In the genomic region with DNA sequence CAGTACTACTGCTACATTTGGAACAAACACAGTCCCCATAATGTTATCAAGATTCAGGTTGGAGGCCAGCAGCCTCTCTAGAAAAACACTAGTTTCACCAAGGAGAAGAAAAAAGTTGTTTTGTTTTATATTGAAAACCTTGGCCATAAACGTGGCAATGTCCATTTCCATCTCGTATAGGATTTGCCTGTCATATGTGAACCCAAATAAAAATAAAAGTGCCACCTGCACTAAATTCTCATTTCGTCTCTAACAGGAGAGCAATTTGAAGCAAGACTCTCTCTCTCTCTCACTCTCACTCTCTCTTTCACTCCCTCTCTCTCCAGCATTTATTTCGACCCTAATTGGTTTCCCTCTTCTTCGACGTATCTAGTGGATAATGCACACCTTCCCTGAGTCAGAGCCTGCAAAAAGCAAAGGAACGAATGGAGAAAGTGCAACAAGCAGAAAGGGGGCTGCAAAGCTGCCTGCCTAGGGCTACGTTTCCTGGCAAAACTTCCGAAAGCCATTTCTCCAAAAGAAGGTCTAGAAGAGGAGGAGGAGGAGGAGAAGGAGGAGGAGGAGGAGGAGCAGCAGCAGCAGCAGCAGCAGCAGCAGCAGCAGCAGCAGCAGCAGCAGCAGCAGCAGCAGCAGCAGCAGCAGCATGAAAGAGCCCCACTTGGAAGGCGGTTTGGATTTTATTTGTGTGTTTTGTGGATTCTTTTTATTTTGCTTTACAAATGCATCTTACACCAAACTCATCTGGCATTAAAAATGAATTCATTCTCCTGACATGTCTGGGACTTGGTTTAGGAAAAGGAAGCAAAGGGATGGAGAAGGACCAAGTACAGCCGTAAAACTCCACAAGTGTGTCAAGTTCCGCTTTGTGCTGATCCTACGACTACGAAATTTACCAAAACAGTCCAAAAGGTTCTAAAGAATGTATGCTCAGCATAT, we compare ENCODE assay signal across 8 cellular contexts. TPM values are rescaled to one million over a fixed set of nuclear protein-coding genes. Genes with fewer than 3 reads are reported as not detected.
A peak's percentile ranks its signal among the peaks of the same experiment; 100 is the strongest.
DNase-seq lines count a peak whose midpoint lies in the region; ATAC-seq and TF ChIP-seq lines count a peak whose summit lies in the region.

No MANE protein-coding gene starts in this region.

- H3K9ac ChIP-seq in endodermal cell (ENCODE audit: extremely low read depth, low read length, poor library complexity, severe bottlenecking): no peak overlapping the region

- TSS peak; percentile 31 for BruUV-seq in Caco-2 (replicated peaks; lab: Mats Ljungman, UMichigan)

- POLR2A ChIA-PET in Caco-2 (lab: Charles Lee): no interaction called here

- H3K4me3 ChIP-seq in Caco-2 (ENCODE audit: low read depth, low read length): peak overlapping the region; percentile 13; the same call in 1 of the 2 replicates
- H3K4me3 ChIP-seq in endodermal cell (ENCODE audit: low read length): peak overlapping the region; percentile 79
- no peak overlapping the region for H3K4me3 ChIP-seq in effector memory CD4-positive, alpha-beta T cell (ENCODE audit: insufficient read depth, low read depth, low read length, poor library complexity, severe bottlenecking)

- peaks cover 25% of the 10 kb centered on the region for H3K4me1 ChIP-seq in Caco-2
- peaks cover 11% of the 10 kb centered on the region for H3K4me1 ChIP-seq in endodermal cell (ENCODE audit: control insufficient read depth, insufficient read depth, low read length)
- H3K4me1 ChIP-seq in effector memory CD4-positive, alpha-beta T cell (ENCODE audit: control insufficient read depth, insufficient read depth, low read length, poor library complexity, severe bottlenecking): peaks cover 3% of the 10 kb centered on the region

- H3K9me3 ChIP-seq in Caco-2 (no peaks in the 10 kb centered on the region), endodermal cell (ENCODE audit: control insufficient read depth, low read length) (no peaks in the 10 kb centered on the region)
- no peaks in the 10 kb centered on the region for H3K9me3 ChIP-seq in effector memory CD4-positive, alpha-beta T cell (ENCODE audit: control insufficient read depth, low read length)

- H3K4me1 Mint-ChIP-seq in Caco-2 (ENCODE audit: low read depth, unreplicated experiment): peaks cover 18% of the 10 kb centered on the region
- peaks cover 47% of the 10 kb centered on the region for H3K4me1 Mint-ChIP-seq in endodermal cell
- peaks cover 0 to 4% of the 10 kb centered on the region in 2 donors for H3K4me1 Mint-ChIP-seq in effector memory CD8-positive, alpha-beta T cell (ENCODE audit: low read depth in 2 of 2)

- CTCF ChIA-PET in Caco-2 (lab: Charles Lee): no interaction called here

- peak overlapping the region; percentile 54 for H3K27ac Mint-ChIP-seq in Caco-2 (ENCODE audit: unreplicated experiment)
- H3K27ac Mint-ChIP-seq in endodermal cell: peak overlapping the region; percentile 85
- H3K27ac Mint-ChIP-seq in effector memory CD8-positive, alpha-beta T cell: no peak overlapping the region

- WGBS in endodermal cell (ENCODE audit: insufficient coverage in 1 of 2, insufficient read length in 1 of 2), 2 experiments: 28 to 37% methylated on average over 6 to 13 of the region's 14 CpGs

- H3K9me3 Mint-ChIP-seq in Caco-2 (ENCODE audit: unreplicated experiment) (no peaks in the 10 kb centered on the region), endodermal cell (no peaks in the 10 kb centered on the region)
- no peaks in the 10 kb centered on the region for H3K9me3 Mint-ChIP-seq in effector memory CD8-positive, alpha-beta T cell

- peak overlapping the region; percentile 21 for H3K27ac ChIP-seq in endodermal cell (ENCODE audit: low read depth, low read length)
- no peak overlapping the region for H3K27ac ChIP-seq in effector memory CD4-positive, alpha-beta T cell (ENCODE audit: insufficient read depth, low read length, poor library complexity, severe bottlenecking)

- H3K27me3 ChIP-seq in Caco-2 (replicated peaks; ENCODE audit: control insufficient read depth, insufficient read depth, low read length): no peaks in the 10 kb centered on the region
- H3K27me3 ChIP-seq in endodermal cell (ENCODE audit: control insufficient read depth, insufficient read depth, low read length, poor library complexity, severe bottlenecking): no peaks in the 10 kb centered on the region
- peaks cover 27% of the 10 kb centered on the region for H3K27me3 ChIP-seq in effector memory CD4-positive, alpha-beta T cell (replicated peaks; ENCODE audit: control insufficient read depth, insufficient read depth, low read length, poor library complexity, severe bottlenecking)

- H3K36me3 Mint-ChIP-seq in Caco-2 (ENCODE audit: insufficient read depth, unreplicated experiment) (peaks cover 9% of the 10 kb centered on the region), endodermal cell (ENCODE audit: low read depth) (peaks cover 4% of the 10 kb centered on the region)
- H3K36me3 Mint-ChIP-seq in effector memory CD8-positive, alpha-beta T cell (ENCODE audit: insufficient read depth): peaks cover 3% of the 10 kb centered on the region

- no peak for ATAC-seq in HG03108 (IDR thresholded peaks at IDR 0.05; ENCODE audit: unreplicated experiment)
- no peak for ATAC-seq in effector memory CD8-positive, alpha-beta T cell (replicated peaks)

- H3K27me3 Mint-ChIP-seq in Caco-2 (ENCODE audit: insufficient read depth, unreplicated experiment) (no peaks in the 10 kb centered on the region), endodermal cell (ENCODE audit: insufficient read depth) (no peaks in the 10 kb centered on the region)
- H3K27me3 Mint-ChIP-seq in effector memory CD8-positive, alpha-beta T cell: peaks cover 36 to 39% of the 10 kb centered on the region in 2 donors

- intact Hi-C loops in Caco-2 (cut with micrococcal nuclease; ENCODE audit: unreplicated experiment): loop anchor here (10.0 kb wide), 1 partner anchor 171 kb away; no protein-coding TSS in a partner anchor

- TF ChIP-seq CTCF in Caco-2 (IDR thresholded peaks at IDR 0.05; ENCODE audit: insufficient read depth in 1 of 2, low read depth in 1 of 2, low read length in 1 of 2, severe bottlenecking in 1 of 2, unreplicated experiment in 1 of 2): no peak
- no peak for TF ChIP-seq CTCF in endodermal cell (conservative IDR thresholded peaks at IDR 0.05)

- DNase-seq in Caco-2 (no peak), NCI-H2227 (lab: John Stamatoyannopoulos, UW; ENCODE audit: unreplicated experiment) (peak; percentile 27), endodermal cell (peak; percentile 66), occipital lobe (lab: John Stamatoyannopoulos, UW) (peak; percentile 11)
- DNase-seq in effector memory CD4-positive, alpha-beta T cell: no peak
- DNase-seq in activated CD8-positive, alpha-beta memory T cell treated with anti-CD3 and anti-CD28 coated beads, Interleukin-2, amount 50 U/mL, for 48 hours: no peak
- DNase-seq in effector memory CD8-positive, alpha-beta T cell: no peak

- peak overlapping the region; percentile 78 for H3K4me3 Mint-ChIP-seq in Caco-2 (ENCODE audit: unreplicated experiment)
- H3K4me3 Mint-ChIP-seq in endodermal cell: peak overlapping the region; percentile 77
- H3K4me3 Mint-ChIP-seq in effector memory CD8-positive, alpha-beta T cell: peak overlapping the region in 1 of 2 donors; percentile 41

- H3K36me3 ChIP-seq in Caco-2 (ENCODE audit: control insufficient read depth, insufficient read depth, low read length) (no peaks in the 10 kb centered on the region), endodermal cell (ENCODE audit: control insufficient read depth, insufficient read depth, low read length) (no peaks in the 10 kb centered on the region)
- H3K36me3 ChIP-seq in effector memory CD4-positive, alpha-beta T cell (ENCODE audit: control insufficient read depth, insufficient read depth, low read length): no peaks in the 10 kb centered on the region

RNA-seq across cellular contexts. Expression of a gene that starts 2.1 kb away (rescaled TPM):
- 93.7 and 103 TPM in 2 replicates for total RNA-seq in Caco-2 (2022)
- total RNA-seq in endodermal cell: 10 to 100 TPM; 40.4 to 58.5 TPM
- 69.6 TPM for polyA plus RNA-seq in endodermal cell (2013, experiment 1 of 2)
- polyA plus RNA-seq in endodermal cell (2013, experiment 2 of 2): 65.7 TPM
- 1,429 TPM for total RNA-seq in occipital lobe

Comparison
In these comparisons a context has a peak if more than half of its experiments do, and no peak if none do; other contexts are left out.
1. DNase-seq: peak in NCI-H2227 (single experiment), endodermal cell (single experiment) and occipital lobe (single experiment); none in Caco-2 (0 of 2), effector memory CD4-positive, alpha-beta T cell (0 of 3), activated CD8-positive, alpha-beta memory T cell treated with anti-CD3 and anti-CD28 coated beads, Interleukin-2, amount 50 U/mL, for 48 hours (single experiment) and effector memory CD8-positive, alpha-beta T cell (0 of 3).
2. H3K27ac Mint-ChIP-seq: peak in Caco-2 (single experiment) and endodermal cell (single experiment); none in effector memory CD8-positive, alpha-beta T cell (0 of 2).
3. RNA of a gene that starts 2.1 kb away (total RNA-seq): 1,429 TPM in occipital lobe (single experiment); 93.7 to 103 TPM in Caco-2 and 40.4 to 58.5 TPM in endodermal cell; every median in the first group is over 10 times any median in the second.